ENCODE assay signal across 7 cellular contexts in the genomic region with DNA sequence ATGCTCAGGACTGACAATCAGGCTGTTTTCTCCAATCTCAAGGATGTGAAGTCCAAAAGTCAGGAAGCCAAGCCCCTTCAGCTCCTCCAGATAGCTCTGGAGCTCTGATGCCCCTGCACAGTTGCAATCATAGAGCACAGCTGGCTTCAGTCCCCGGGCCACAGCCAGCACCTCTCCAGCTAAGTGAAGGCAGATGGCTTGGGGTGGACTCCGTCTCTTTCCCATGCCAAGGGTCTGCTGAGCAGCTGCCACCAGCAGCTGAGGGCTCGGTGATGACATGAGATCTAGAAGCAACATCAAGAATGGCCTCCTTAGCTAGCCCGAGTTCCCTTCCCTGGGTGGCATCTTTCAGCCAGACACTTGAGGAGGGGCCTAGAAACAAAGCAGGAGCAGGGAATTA. TPM values are rescaled to one million over a fixed set of nuclear protein-coding genes. Genes with fewer than 3 reads are reported as not detected.
DNase-seq lines count a peak whose midpoint lies in the region; ATAC-seq and TF ChIP-seq lines count a peak whose summit lies in the region.

No MANE protein-coding gene starts in this region.

- H3K27ac ChIP-seq in duodenal mucosa (ENCODE audit: low read depth, low read length) (no peak overlapping the region), neutrophil (peak overlapping the region; percentile 93)

- H3K36me3 ChIP-seq in duodenal mucosa (ENCODE audit: control insufficient read depth in 1 of 2, insufficient read depth in 2 of 2, low read length in 2 of 2) (peaks cover 0 to 13% of the 10 kb centered on the region in 2 donors), neutrophil (peaks cover 50% of the 10 kb centered on the region)

- DNase-seq in G401 (ENCODE audit: low spot score), result peak; percentile 17
- peak; percentile 8 for DNase-seq in NCI-H1694 treated with DMSO at 0.1 percent for 48 hours (lab: John Stamatoyannopoulos, UW)
- DNase-seq in activated effector memory CD4-positive, alpha-beta T cell treated with Interleukin-2 at 50 U/mL for 16 hours, result no peak
- DNase-seq in activated CD4-positive, CD25-positive, alpha-beta regulatory T cell treated with anti-CD3 and anti-CD28 coated beads, Interleukin-2, amount 50 U/mL, for 72 hours, result no peak

- H3K9me3 ChIP-seq in duodenal mucosa (ENCODE audit: control insufficient read depth in 1 of 2, low read length in 2 of 2), result no peaks in the 10 kb centered on the region
- H3K9me3 ChIP-seq in neutrophil, result no peaks in the 10 kb centered on the region

- no peak for ATAC-seq in HG03460 (IDR thresholded peaks at IDR 0.05; ENCODE audit: unreplicated experiment)

- H3K9ac ChIP-seq in duodenal mucosa (ENCODE audit: low read depth in 1 of 2, low read length in 2 of 2), result peak overlapping the region; percentile 75 to 93

- peak overlapping the region; percentile 81 to 86 for H3K4me3 ChIP-seq in duodenal mucosa (ENCODE audit: low read depth in 1 of 2, low read length in 2 of 2)
- no peak overlapping the region for H3K4me3 ChIP-seq in neutrophil (ENCODE audit: low read depth in 1 of 2, low read length in 1 of 2)

- H3K27me3 ChIP-seq in duodenal mucosa (ENCODE audit: control insufficient read depth in 1 of 2, insufficient read depth in 2 of 2, low read length in 2 of 2) (no peaks in the 10 kb centered on the region), neutrophil (peaks cover 18% of the 10 kb centered on the region)

- H3K4me1 ChIP-seq in duodenal mucosa (ENCODE audit: control insufficient read depth in 1 of 2, insufficient read depth in 2 of 2, low read length in 2 of 2), result peaks cover 49 to 54% of the 10 kb centered on the region in 2 donors
- H3K4me1 ChIP-seq in neutrophil (ENCODE audit: control insufficient read depth in 1 of 2, insufficient read depth in 1 of 2, low read depth in 1 of 2, low read length in 1 of 2), result peaks cover 18% of the 10 kb centered on the region in 2 experiments

- in situ Hi-C loops in G401 (cut with HindIII; ENCODE audit: low sequenced_read_pairs), result no loop called here

- TF ChIP-seq CTCF in neutrophil (IDR thresholded peaks at IDR 0.05), result no peak

RNA-seq across cellular contexts. Expression of a gene that starts 1.0 kb away (rescaled TPM):
- total RNA-seq in G401 (2014; rRNA removed; shearing (Covaris generic)), result 6.2 and 9.0 TPM in 2 replicates

RNA-seq across cellular contexts. Expression of a gene that starts 22.6 kb away (rescaled TPM):
- not detected in 2 replicates for total RNA-seq in G401 (2014; rRNA removed; shearing (Covaris generic))

RNA-seq across cellular contexts. Expression of a gene that starts 27.5 kb away (rescaled TPM):
- 0.10 TPM in 1 of 2 replicates, not detected in the other for total RNA-seq in G401 (2014; rRNA removed; shearing (Covaris generic))

RNA-seq across cellular contexts. Expression of a gene that starts 44.4 kb away (rescaled TPM):
- 9.7 and 13.5 TPM in 2 replicates for total RNA-seq in G401 (2014; rRNA removed; shearing (Covaris generic))

Comparison
In these comparisons a context has a peak if more than half of its experiments do, and no peak if none do; other contexts are left out.
1. DNase-seq: peak in G401 (single experiment) and NCI-H1694 treated with DMSO at 0.1 percent for 48 hours (single experiment); none in activated effector memory CD4-positive, alpha-beta T cell treated with Interleukin-2 at 50 U/mL for 16 hours (single experiment) and activated CD4-positive, CD25-positive, alpha-beta regulatory T cell treated with anti-CD3 and anti-CD28 coated beads, Interleukin-2, amount 50 U/mL, for 72 hours (single experiment).
2. H3K4me3 ChIP-seq: peak in duodenal mucosa (2 of 2); none in neutrophil (0 of 2).